In genomic region chr7:12211054-12212050, GRCh38 we compare ENCODE assay signal across 8 cellular contexts. TPM values are rescaled to one million over a fixed set of nuclear protein-coding genes. Genes with fewer than 3 reads are reported as not detected.
DNase-seq lines count a peak whose midpoint lies in the region; ATAC-seq and FAIRE-seq lines count a peak whose summit lies in the region.

TSS of gene TMEM106B (plus strand) at chr7:12211294. CDS start at chr7:12214811, 3,517 bp downstream.

- in situ Hi-C loops in Caki2 (cut with HindIII; ENCODE audit: low pct_unique_long_range_greater_than_20kb, low sequenced_read_pairs), result no loop called here

- H3K9me3 ChIP-seq in mesodermal cell (ENCODE audit: control insufficient read depth, low read length), result no peaks in the 10 kb centered on the region

- WGBS in mesodermal cell (ENCODE audit: insufficient coverage in 2 of 2), 2 experiments, result 0 to 2% methylated on average over 52 to 55 of the region's 66 CpGs

- peak; percentile 95 for DNase-seq in Caki2 (ENCODE audit: low read depth)
- DNase-seq in HUDEP-2 (lab: John Stamatoyannopoulos, UW; ENCODE audit: unreplicated experiment in 76 of 76), result peak; percentile 15 to 98 (median 91)
- DNase-seq in NOMO-1 treated with dmso at 0.1 percent for 144 hours (lab: John Stamatoyannopoulos, UW; ENCODE audit: unreplicated experiment), result peak; percentile 84
- DNase-seq in activated CD8-positive, alpha-beta memory T cell treated with anti-CD3 and anti-CD28 coated beads, Interleukin-2, amount 50 U/mL, for 4 hours, result peak; percentile 96
- DNase-seq in stimulated activated CD8-positive, alpha-beta memory T cell treated with anti-CD3 and anti-CD28 coated beads, Interleukin-15, amount 100 ng/mL, for 4 hours (ENCODE audit: low read depth in 2 of 2), result peak; percentile 91 to 95

- H3K36me3 ChIP-seq in mesodermal cell (ENCODE audit: control insufficient read depth, insufficient read depth, low read length), result peaks cover 10% of the 10 kb centered on the region

- peak; percentile 59 for FAIRE-seq in endometrium (lab: Jason Lieb, UNC)

- peak; percentile 96 for ATAC-seq in GM21381 (IDR thresholded peaks at IDR 0.05; ENCODE audit: unreplicated experiment)

- no peaks in the 10 kb centered on the region for H3K4me1 ChIP-seq in mesodermal cell (ENCODE audit: control insufficient read depth, insufficient read depth, low read length, poor library complexity, severe bottlenecking)

- H3K4me3 ChIP-seq in mesodermal cell (ENCODE audit: extremely low read depth, insufficient read depth, low read length, poor library complexity, severe bottlenecking), result peak within 1 kb of the TSS; percentile 72

- peak within 1 kb of the TSS; percentile 87 for H3K27ac ChIP-seq in mesodermal cell (ENCODE audit: low read depth, low read length, severe bottlenecking)

RNA-seq across cellular contexts. Expression of gene TMEM106B, which starts in this region (rescaled TPM):
- total RNA-seq in Caki2 (2014; rRNA removed; shearing (Covaris generic); ENCODE audit: low replicate concordance), result 61.6 and 89.6 TPM in 2 replicates
- polyA plus RNA-seq in mesodermal cell (2013, experiment 1 of 2), result 50.0 TPM
- polyA plus RNA-seq in mesodermal cell (2013, experiment 2 of 2), result 52.1 TPM

Comparison
In these comparisons a context has a peak if more than half of its experiments do, and no peak if none do; other contexts are left out.
1. Peak in every context shown above with its lines: DNase-seq, ATAC-seq, H3K4me3 ChIP-seq and H3K27ac ChIP-seq.